ENCODE assay signal across 9 cellular contexts in genomic region chr3:48595526-48596121, GRCh38. TPM values are rescaled to one million over a fixed set of nuclear protein-coding genes. Genes with fewer than 3 reads are reported as not detected.
DNase-seq lines count a peak whose midpoint lies in the region; ATAC-seq and TF ChIP-seq lines count a peak whose summit lies in the region.
"Had no signal": no experiment of that assay in that cellular context is flagged by ENCODE, and none has a peak within 500 bp of the region (broad histone marks: within the 10 kb centered on the region; RNA-seq: fewer than 3 reads in every experiment).

No MANE protein-coding gene starts in this region.

- H3K79me2 ChIP-seq in ACC112 (ENCODE audit: control insufficient read depth, insufficient read depth, low read length, unreplicated experiment) (peaks cover 15% of the 10 kb centered on the region), mesendoderm (ENCODE audit: control insufficient read depth, insufficient read depth, low read length) (no peaks in the 10 kb centered on the region)
- H3K79me2 ChIP-seq: parathyroid adenoma had no signal

- DNase-seq in coronary artery (ENCODE audit: low spot score) (peak; percentile 84), mesendoderm (peak; percentile 86), superior temporal gyrus (ENCODE audit: extremely low spot score) (no peak), NCI-H2171 treated with DMSO at 0.1 percent for 48 hours (lab: John Stamatoyannopoulos, UW) (no peak), NCI-H2227 (lab: John Stamatoyannopoulos, UW; ENCODE audit: unreplicated experiment) (no peak)

- no peak for TF ChIP-seq CTCF in coronary artery (IDR thresholded peaks at IDR 0.05)

- H3K9me3 ChIP-seq in HUES64 (ENCODE audit: insufficient read depth, low read depth, low read length) = no peaks in the 10 kb centered on the region

- H3K4ac ChIP-seq in mesendoderm (ENCODE audit: low read depth, low read length) = no peak overlapping the region

- H3K79me1 ChIP-seq in mesendoderm (ENCODE audit: low read length) = no peaks in the 10 kb centered on the region

- no peak overlapping the region for H2AFZ ChIP-seq in ACC112 (ENCODE audit: low read length, unreplicated experiment)

- H2AK5ac ChIP-seq in mesendoderm (ENCODE audit: low read length) = no peak overlapping the region

- H3K36me3 ChIP-seq in ACC112 (ENCODE audit: insufficient read depth, low read length) (peaks cover 7% of the 10 kb centered on the region; the same call in 1 of the 2 replicates), HUES64 (ENCODE audit: insufficient read depth, low read length) (peaks cover 35% of the 10 kb centered on the region), mesendoderm (ENCODE audit: control insufficient read depth, insufficient read depth, low read length) (peaks cover 16% of the 10 kb centered on the region)

- no peak overlapping the region for H2BK15ac ChIP-seq in mesendoderm (replicated peaks; ENCODE audit: low read depth)

- WGBS in HUES64 = 11% methylated on average over 9 of the region's 10 CpGs
- WGBS in mesendoderm (ENCODE audit: extremely low coverage, insufficient coverage, low lambda C conversion rate) = no CpG with 5 or more reads among the region's 10 CpGs

- ATAC-seq in GM21717 (IDR thresholded peaks at IDR 0.05; ENCODE audit: unreplicated experiment) = no peak

- no peak overlapping the region for H2BK5ac ChIP-seq in mesendoderm (ENCODE audit: low read length)

- H3K27me3 ChIP-seq in ACC112 (ENCODE audit: insufficient read depth, low read length) = no peaks in the 10 kb centered on the region
- peaks cover 17% of the 10 kb centered on the region; the same call in 1 of the 2 replicates for H3K27me3 ChIP-seq in HUES64 (ENCODE audit: insufficient read depth, low read length)
- H3K27me3 ChIP-seq in mesendoderm (ENCODE audit: insufficient read depth, low read length, poor library complexity) = no peaks in the 10 kb centered on the region

- H4K8ac ChIP-seq in mesendoderm (ENCODE audit: low read depth, low read length) = no peak overlapping the region

- H3K56ac ChIP-seq in mesendoderm (ENCODE audit: low read length) = no peak overlapping the region

- H4K5ac ChIP-seq in mesendoderm (ENCODE audit: low read length) = no peak overlapping the region

- H2BK120ac ChIP-seq in mesendoderm (ENCODE audit: low read depth, low read length) = no peak overlapping the region

- H3K27ac ChIP-seq in ACC112 (ENCODE audit: low read depth, low read length) (peak overlapping the region; percentile 85), HUES64 (ENCODE audit: low read depth, low read length) (peak overlapping the region; percentile 80), coronary artery (peak overlapping the region; percentile 82 to 96), mesendoderm (ENCODE audit: low read depth, low read length) (no peak overlapping the region)
- H3K27ac ChIP-seq: parathyroid adenoma had no signal

- H3K9ac ChIP-seq in HUES64 (ENCODE audit: low read depth, low read length) = peak overlapping the region; percentile 22; the same call in 1 of the 2 replicates
- H3K9ac ChIP-seq in mesendoderm (ENCODE audit: low read length) = no peak overlapping the region
- H3K9ac ChIP-seq: parathyroid adenoma had no signal

- H3K4me1 ChIP-seq in ACC112 (ENCODE audit: control insufficient read depth, insufficient read depth, low read length, unreplicated experiment) = peaks cover 51% of the 10 kb centered on the region
- peaks cover 19% of the 10 kb centered on the region for H3K4me1 ChIP-seq in HUES64 (ENCODE audit: insufficient read depth, low read length)
- peaks cover 9% of the 10 kb centered on the region for H3K4me1 ChIP-seq in mesendoderm (ENCODE audit: control insufficient read depth, low read depth, low read length)

- peak overlapping the region; percentile 77 for H3K4me3 ChIP-seq in ACC112 (ENCODE audit: low read depth, low read length)
- H3K4me3 ChIP-seq in HUES64 (ENCODE audit: low read length) = peak overlapping the region; percentile 58
- peak overlapping the region; percentile 72 for H3K4me3 ChIP-seq in coronary artery
- no peak overlapping the region for H3K4me3 ChIP-seq in mesendoderm (ENCODE audit: low read length)

- H3K4me2 ChIP-seq in mesendoderm (ENCODE audit: low read length) = no peak overlapping the region

- H3K23ac ChIP-seq in mesendoderm (ENCODE audit: low read length) = peak overlapping the region; percentile 45

- no peak overlapping the region for H3K18ac ChIP-seq in mesendoderm (ENCODE audit: low read length)

RNA-seq across cellular contexts. Expression of gene COL7A1, which starts 0.5 kb away (rescaled TPM):
- polyA plus RNA-seq in HUES64 (2013, experiment 1 of 2) = 5.3 TPM
- 9.4 TPM for polyA plus RNA-seq in HUES64 (2013, experiment 2 of 2)
- 2.7 TPM for polyA plus RNA-seq in mesendoderm (2013, experiment 1 of 2)
- polyA plus RNA-seq in mesendoderm (2013, experiment 2 of 2) = 2.5 TPM

RNA-seq across cellular contexts. Expression of gene UQCRC1, which starts 13.8 kb away (rescaled TPM):
- 272 TPM for polyA plus RNA-seq in HUES64 (2013, experiment 1 of 2)
- polyA plus RNA-seq in HUES64 (2013, experiment 2 of 2) = 246 TPM
- polyA plus RNA-seq in mesendoderm (2013, experiment 1 of 2) = 146 TPM
- polyA plus RNA-seq in mesendoderm (2013, experiment 2 of 2) = 152 TPM

RNA-seq across cellular contexts. Expression of gene TMEM89, which starts 25.9 kb away (rescaled TPM):
- polyA plus RNA-seq in HUES64 (2013, experiment 1 of 2) = not detected
- not detected for polyA plus RNA-seq in HUES64 (2013, experiment 2 of 2)
- 0.08 TPM for polyA plus RNA-seq in mesendoderm (2013, experiment 1 of 2)
- polyA plus RNA-seq in mesendoderm (2013, experiment 2 of 2) = 0.21 TPM

RNA-seq across cellular contexts. Expression of gene UCN2, which starts 32.0 kb away (rescaled TPM):
- polyA plus RNA-seq in HUES64 (2013, experiment 1 of 2) = 0.25 TPM
- polyA plus RNA-seq in HUES64 (2013, experiment 2 of 2) = 0.19 TPM
- polyA plus RNA-seq in mesendoderm (2013, experiment 1 of 2) = 0.11 TPM
- 0.17 TPM for polyA plus RNA-seq in mesendoderm (2013, experiment 2 of 2)

RNA-seq across cellular contexts. Expression of gene PFKFB4, which starts 39.0 kb away (rescaled TPM):
- 11.2 TPM for polyA plus RNA-seq in HUES64 (2013, experiment 1 of 2)
- 17.4 TPM for polyA plus RNA-seq in HUES64 (2013, experiment 2 of 2)
- polyA plus RNA-seq in mesendoderm (2013, experiment 1 of 2) = 3.7 TPM
- polyA plus RNA-seq in mesendoderm (2013, experiment 2 of 2) = 4.3 TPM

Comparison
In these comparisons a context has a peak if more than half of its experiments do, and no peak if none do; other contexts are left out.
1. DNase-seq: peak in coronary artery (single experiment) and mesendoderm (single experiment); none in superior temporal gyrus (single experiment), NCI-H2171 treated with DMSO at 0.1 percent for 48 hours (single experiment) and NCI-H2227 (single experiment).